In genomic region chr11:69094111-69094914, GRCh38 we compare ENCODE assay signal across 18 cellular contexts. TPM values are rescaled to one million over a fixed set of nuclear protein-coding genes. Genes with fewer than 3 reads are reported as not detected.
DNase-seq lines count a peak whose midpoint lies in the region; ATAC-seq and TF ChIP-seq lines count a peak whose summit lies in the region.
"Had no signal": no experiment of that assay in that cellular context is flagged by ENCODE, and none has a peak within 500 bp of the region (broad histone marks: within the 10 kb centered on the region; RNA-seq: fewer than 3 reads in every experiment).

No MANE protein-coding gene starts in this region.

- no peaks in the 10 kb centered on the region for H3K9me3 ChIP-seq in mucosa of descending colon
- H3K9me3 ChIP-seq: BLaER1 had no signal

- in situ Hi-C loops in astrocyte of the spinal cord (cut with HindIII; ENCODE audit: low sequenced_read_pairs) = no loop called here

- intact Hi-C loops in mucosa of descending colon (cut with DNase I, micrococcal nuclease) = no loop called here

- TF ChIP-seq CTCF in astrocyte of the spinal cord (IDR thresholded peaks at IDR 0.05; ENCODE audit: low read depth, low read length) (no peak), mucosa of descending colon (IDR thresholded peaks at IDR 0.05) (no peak)

- DNase-seq in NCI-H1092 treated with DMSO at 0.1 percent for 48 hours (lab: John Stamatoyannopoulos, UW) (peak; percentile 26), NCI-H1092 (lab: John Stamatoyannopoulos, UW) (no peak), astrocyte of the spinal cord (ENCODE audit: low read depth, low spot score) (peak; percentile 25), mucosa of descending colon (no peak), UCSD-AML1 (lab: John Stamatoyannopoulos, UW; ENCODE audit: unreplicated experiment) (no peak)
- DNase-seq: 8988T; activated CD4-positive, alpha-beta memory T cell treated with anti-CD3 and anti-CD28 coated beads for 36 hours; activated T-cell treated with anti-CD3 and anti-CD28 coated beads, Interleukin-2, amount 50 U/mL, for 4 hours; dermis blood vessel endothelial cell; erythroblast; mammary epithelial cell; NCI-H187 treated with DMSO at 0.1 percent for 48 hours; NCI-H510A treated with DMSO at 0.1 percent for 48 hours; stimulated activated naive CD4-positive, alpha-beta T cell had no signal

- peak; percentile 97 for TF ChIP-seq EP300 in Ishikawa (IDR thresholded peaks at IDR 0.05; ENCODE audit: borderline replicate concordance)

- H3K4me3 ChIP-seq in astrocyte of the spinal cord (ENCODE audit: low read depth, low read length) (no peak overlapping the region), mucosa of descending colon (no peak overlapping the region)
- H3K4me3 ChIP-seq: BLaER1 had no signal

- H3K36me3 ChIP-seq in mucosa of descending colon (ENCODE audit: low read depth) = no peaks in the 10 kb centered on the region

- ATAC-seq in mucosa of descending colon (peak; percentile 16), GM19324 (IDR thresholded peaks at IDR 0.05; ENCODE audit: low FRiP score, unreplicated experiment) (no peak), GM18502 (IDR thresholded peaks at IDR 0.05; ENCODE audit: poor library complexity, unreplicated experiment) (no peak)
- ATAC-seq: activated T-cell treated with anti-CD3 and anti-CD28 coated beads, Interleukin-2, amount 50 U/mL, for 4 hours had no signal

- no peaks in the 10 kb centered on the region for H3K4me1 ChIP-seq in mucosa of descending colon (ENCODE audit: low read depth)

- TF ChIP-seq RAD21 in Ishikawa (IDR thresholded peaks at IDR 0.05; ENCODE audit: low read depth) = no peak

TF ChIP-seq in Ishikawa, 13 proteins besides CTCF, POLR2A, EP300 and RAD21:
- TF ChIP-seq TEAD4 (IDR thresholded peaks at IDR 0.05) (no peak; the same call in none of the 2 replicates), TAF1 (IDR thresholded peaks at IDR 0.05; ENCODE audit: low read depth) (0 out of 2 replicates have a peak, but pooled peaks have one; percentile 27), EGR1 (IDR thresholded peaks at IDR 0.05) (0 out of 2 replicates have a peak, but pooled peaks have one; percentile 28), CREB1 (IDR thresholded peaks at IDR 0.05; ENCODE audit: low read depth) (no peak), ZBTB7A (IDR thresholded peaks at IDR 0.05; ENCODE audit: low read depth) (peak; percentile 78), CEBPB (IDR thresholded peaks at IDR 0.05) (peak; percentile 46; the same call in 1 of the 2 replicates), USF1 (IDR thresholded peaks at IDR 0.05) (0 out of 2 replicates have a peak, but pooled peaks have one; percentile 7), TCF12 (IDR thresholded peaks at IDR 0.05; ENCODE audit: low read depth) (peak; percentile 99), FOXM1 (IDR thresholded peaks at IDR 0.05; ENCODE audit: borderline replicate concordance, low read depth) (peak; percentile 95), MAX (IDR thresholded peaks at IDR 0.05) (peak; percentile 21), NFIC (IDR thresholded peaks at IDR 0.05) (peak; percentile 92), YY1 (IDR thresholded peaks at IDR 0.05; ENCODE audit: low read depth) (0 out of 2 replicates have a peak, but pooled peaks have one; percentile 24), REST (IDR thresholded peaks at IDR 0.05; ENCODE audit: low read depth) (no peak; the same call in 1 of the 2 replicates)
TF ChIP-seq in Ishikawa: peak in this region for 10.

RNA-seq across cellular contexts. Expression of gene TPCN2, which starts 45.6 kb away (rescaled TPM):
- 10 to 100 TPM; 19.5 to 37.4 (median 20.7) TPM for total RNA-seq in mucosa of descending colon

Comparison
In these comparisons a context has a peak if more than half of its experiments do, and no peak if none do; other contexts are left out.
1. DNase-seq: peak in NCI-H1092 treated with DMSO at 0.1 percent for 48 hours (single experiment) and astrocyte of the spinal cord (single experiment); none in NCI-H1092 (single experiment), mucosa of descending colon (0 of 3) and UCSD-AML1 (single experiment).